ENCODE assay signal across 8 cellular contexts in the genomic region with DNA sequence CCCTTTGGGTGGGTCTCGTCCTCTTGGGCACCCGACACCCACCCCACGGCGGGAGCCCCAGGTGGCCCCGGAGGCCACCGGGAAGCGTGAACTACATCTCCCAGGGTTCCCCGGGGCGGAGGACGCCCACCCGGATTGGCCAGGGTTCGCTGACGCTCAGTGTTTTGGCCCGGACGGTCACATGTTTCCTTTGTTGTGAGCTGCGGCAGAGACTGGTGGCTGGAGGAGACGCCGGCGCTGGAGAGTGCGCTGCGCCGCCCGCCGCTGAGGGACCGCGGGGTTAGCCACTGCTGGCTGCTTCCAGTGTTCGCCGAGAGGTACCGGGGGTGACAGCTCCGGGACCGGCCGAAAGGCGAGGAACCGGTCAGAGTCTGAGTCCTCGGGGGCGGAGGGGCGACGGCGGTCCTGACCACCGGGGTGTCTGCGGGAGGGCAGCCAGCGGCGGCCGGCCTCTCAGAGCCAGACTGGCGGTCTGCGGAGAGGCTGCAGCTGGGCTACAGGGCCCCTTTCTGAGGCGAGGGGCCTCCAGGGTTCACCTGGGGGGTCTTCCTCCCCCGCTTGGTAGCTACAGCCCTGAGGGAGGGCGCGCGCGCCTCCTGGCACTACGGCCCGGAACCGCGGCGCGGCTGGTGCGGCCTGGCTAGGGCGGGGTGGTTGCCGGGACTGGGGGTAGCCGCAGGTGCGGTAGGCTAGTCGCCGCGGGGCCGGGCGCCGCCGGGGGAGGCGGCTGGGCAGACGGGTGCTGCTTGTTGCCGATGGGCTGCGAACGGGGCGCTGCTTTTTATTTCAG.
DNase-seq lines count a peak whose midpoint lies in the region; ATAC-seq, FAIRE-seq and TF ChIP-seq lines count a peak whose summit lies in the region.

A gene with protein sequence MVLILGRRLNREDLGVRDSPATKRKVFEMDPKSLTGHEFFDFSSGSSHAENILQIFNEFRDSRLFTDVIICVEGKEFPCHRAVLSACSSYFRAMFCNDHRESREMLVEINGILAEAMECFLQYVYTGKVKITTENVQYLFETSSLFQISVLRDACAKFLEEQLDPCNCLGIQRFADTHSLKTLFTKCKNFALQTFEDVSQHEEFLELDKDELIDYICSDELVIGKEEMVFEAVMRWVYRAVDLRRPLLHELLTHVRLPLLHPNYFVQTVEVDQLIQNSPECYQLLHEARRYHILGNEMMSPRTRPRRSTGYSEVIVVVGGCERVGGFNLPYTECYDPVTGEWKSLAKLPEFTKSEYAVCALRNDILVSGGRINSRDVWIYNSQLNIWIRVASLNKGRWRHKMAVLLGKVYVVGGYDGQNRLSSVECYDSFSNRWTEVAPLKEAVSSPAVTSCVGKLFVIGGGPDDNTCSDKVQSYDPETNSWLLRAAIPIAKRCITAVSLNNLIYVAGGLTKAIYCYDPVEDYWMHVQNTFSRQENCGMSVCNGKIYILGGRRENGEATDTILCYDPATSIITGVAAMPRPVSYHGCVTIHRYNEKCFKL (plus strand): TSS at position 193 of the 790 bp plus-strand sequence. CDS start 14,734 bp downstream, outside the sequence.

- peak; percentile 97 for FAIRE-seq in H54 (lab: Jason Lieb, UNC)

- no peaks in the 10 kb centered on the region for H3K9me3 Mint-ChIP-seq in nephron
- H3K9me3 Mint-ChIP-seq in stimulated activated naive CD8-positive, alpha-beta T cell treated with anti-CD3 and anti-CD28 coated beads, Interleukin-15, Interleukin-2, amounts not matched to agents 100 ng/mL and 50 ng/mL, for 24 hours: no peaks in the 10 kb centered on the region

- peaks cover 17% of the 10 kb centered on the region for H3K4me1 Mint-ChIP-seq in nephron
- peaks cover 44% of the 10 kb centered on the region for H3K4me1 Mint-ChIP-seq in stimulated activated naive CD8-positive, alpha-beta T cell treated with anti-CD3 and anti-CD28 coated beads, Interleukin-15, Interleukin-2, amounts not matched to agents 100 ng/mL and 50 ng/mL, for 24 hours (ENCODE audit: low read depth)

- peak within 1 kb of the TSS; percentile 43 for H3K27ac ChIP-seq in RWPE2 (ENCODE audit: poor library complexity, severe bottlenecking)

- DNase-seq in EL: peak; percentile 92
- DNase-seq in H54 (ENCODE audit: insufficient read length, low spot score): peak; percentile 97
- DNase-seq in LoVo (ENCODE audit: low spot score): peak; percentile 91
- DNase-seq in RWPE2 (ENCODE audit: low spot score): peak; percentile 91
- DNase-seq in activated effector memory CD4-positive, alpha-beta T cell treated with Interleukin-2 at 50 U/mL for 16 hours: peak; percentile 86
- DNase-seq in fibroblast of pulmonary artery (ENCODE audit: low read depth): peak; percentile 94

- peaks cover 8% of the 10 kb centered on the region for H3K4me1 ChIP-seq in RWPE2 (ENCODE audit: insufficient read depth, poor library complexity, severe bottlenecking)

- peak within 1 kb of the TSS; percentile 87 to 96 (median 95) for H3K27ac Mint-ChIP-seq in nephron
- peak within 1 kb of the TSS; percentile 88 for H3K27ac Mint-ChIP-seq in stimulated activated naive CD8-positive, alpha-beta T cell treated with anti-CD3 and anti-CD28 coated beads, Interleukin-15, Interleukin-2, amounts not matched to agents 100 ng/mL and 50 ng/mL, for 24 hours

- no peaks in the 10 kb centered on the region for H3K27me3 Mint-ChIP-seq in nephron (ENCODE audit: low read depth)
- no peaks in the 10 kb centered on the region for H3K27me3 Mint-ChIP-seq in stimulated activated naive CD8-positive, alpha-beta T cell treated with anti-CD3 and anti-CD28 coated beads, Interleukin-15, Interleukin-2, amounts not matched to agents 100 ng/mL and 50 ng/mL, for 24 hours

- ATAC-seq in RWPE2 (ENCODE audit: low read depth): peak; percentile 92

- H3K27me3 ChIP-seq in RWPE2 (ENCODE audit: insufficient read depth, poor library complexity, severe bottlenecking): no peaks in the 10 kb centered on the region

- H3K4me3 Mint-ChIP-seq in nephron: peak within 1 kb of the TSS; percentile 96 to 99 (median 99)
- H3K4me3 Mint-ChIP-seq in stimulated activated naive CD8-positive, alpha-beta T cell treated with anti-CD3 and anti-CD28 coated beads, Interleukin-15, Interleukin-2, amounts not matched to agents 100 ng/mL and 50 ng/mL, for 24 hours: peak within 1 kb of the TSS; percentile 88

- TF ChIP-seq CTCF in RWPE2 (IDR thresholded peaks at IDR 0.05; ENCODE audit: poor library complexity, severe bottlenecking) (peak; percentile 8), fibroblast of pulmonary artery (IDR thresholded peaks at IDR 0.05; ENCODE audit: low read length, missing control alignments) (no peak), nephron (IDR thresholded peaks at IDR 0.05; ENCODE audit: unreplicated experiment in 3 of 3) (no peak)

- no peak for TF ChIP-seq POLR2A in H54 (IDR thresholded peaks at IDR 0.05; ENCODE audit: low read depth, low read length)

- no peaks in the 10 kb centered on the region for H3K36me3 Mint-ChIP-seq in nephron (ENCODE audit: low read depth)
- no peaks in the 10 kb centered on the region for H3K36me3 Mint-ChIP-seq in stimulated activated naive CD8-positive, alpha-beta T cell treated with anti-CD3 and anti-CD28 coated beads, Interleukin-15, Interleukin-2, amounts not matched to agents 100 ng/mL and 50 ng/mL, for 24 hours (ENCODE audit: low read depth)

- H3K36me3 ChIP-seq in RWPE2 (ENCODE audit: low read depth): no peaks in the 10 kb centered on the region

- peak within 1 kb of the TSS; percentile 68 for H3K4me3 ChIP-seq in RWPE2 (ENCODE audit: severe bottlenecking)
- H3K4me3 ChIP-seq in fibroblast of pulmonary artery (replicated peaks; ENCODE audit: low read depth, low read length): peak within 1 kb of the TSS; percentile 92

- H3K9me3 ChIP-seq in RWPE2 (ENCODE audit: severe bottlenecking): no peaks in the 10 kb centered on the region

Comparison
In these comparisons a context has a peak if more than half of its experiments do, and no peak if none do; other contexts are left out.
1. Peak in every context shown above with its lines: DNase-seq, ATAC-seq, H3K4me3 ChIP-seq and H3K27ac ChIP-seq.